Comparison of ENCODE assay signal across 8 cellular contexts in genomic region chr13:44575741-44576395, GRCh38. TPM values are rescaled to one million over a fixed set of nuclear protein-coding genes. Genes with fewer than 3 reads are reported as not detected.
DNase-seq lines count a peak whose midpoint lies in the region; ATAC-seq and TF ChIP-seq lines count a peak whose summit lies in the region.

TSS of gene TSC22D1 (minus strand) at chr13:44576330. CDS start at chr13:44576074, 256 bp downstream.

- peak; percentile 31 to 34 for ATAC-seq in naive thymus-derived CD8-positive, alpha-beta T cell
- peak; percentile 4 for ATAC-seq in stimulated activated memory B cell treated with anti-CD40 and anti-IgM and Interleukin-4, amounts not matched to agents 10 μg/mL and 1 μg/mL and 100 μg/mL, for 72 hours
- no peak for ATAC-seq in HG03135 (IDR thresholded peaks at IDR 0.05; ENCODE audit: unreplicated experiment)

- peak within 1 kb of the TSS; percentile 91 to 97 (median 96) for H3K27ac Mint-ChIP-seq in naive thymus-derived CD8-positive, alpha-beta T cell
- peak within 1 kb of the TSS; percentile 97 for H3K27ac Mint-ChIP-seq in stimulated activated memory B cell treated with anti-CD40 and anti-IgM and Interleukin-4, amounts not matched to agents 10 μg/mL and 1 μg/mL and 100 μg/mL, for 72 hours

- peak within 1 kb of the TSS; percentile 92 to 99 (median 97) for H3K4me3 Mint-ChIP-seq in naive thymus-derived CD8-positive, alpha-beta T cell
- H3K4me3 Mint-ChIP-seq in stimulated activated memory B cell treated with anti-CD40 and anti-IgM and Interleukin-4, amounts not matched to agents 10 μg/mL and 1 μg/mL and 100 μg/mL, for 72 hours: peak within 1 kb of the TSS; percentile 96

- peak within 1 kb of the TSS; percentile 91 for H3K4me3 ChIP-seq in OCI-LY7 (ENCODE audit: low read depth, low read length, poor library complexity, severe bottlenecking)
- peak within 1 kb of the TSS; percentile 86 for H3K4me3 ChIP-seq in fibroblast of pulmonary artery (replicated peaks; ENCODE audit: low read depth, low read length)

- intact Hi-C loops in OCI-LY7 (cut with micrococcal nuclease; ENCODE audit: unreplicated experiment): loop anchor here (2.0 to 10.0 kb wide), 7 partner anchors 94 to 765 kb away; partner anchors contain the start of genes CCDC122, GPALPP1, LACC1 and NUFIP1

- peak within 1 kb of the TSS; percentile 86 for H2AFZ ChIP-seq in OCI-LY7 (ENCODE audit: low read length)

- peaks cover 0 to 8% (median 7%) of the 10 kb centered on the region in 3 donors for H3K36me3 Mint-ChIP-seq in naive thymus-derived CD8-positive, alpha-beta T cell
- peaks cover 20% of the 10 kb centered on the region for H3K36me3 Mint-ChIP-seq in stimulated activated memory B cell treated with anti-CD40 and anti-IgM and Interleukin-4, amounts not matched to agents 10 μg/mL and 1 μg/mL and 100 μg/mL, for 72 hours

- no peaks in the 10 kb centered on the region for H3K27me3 Mint-ChIP-seq in naive thymus-derived CD8-positive, alpha-beta T cell
- H3K27me3 Mint-ChIP-seq in stimulated activated memory B cell treated with anti-CD40 and anti-IgM and Interleukin-4, amounts not matched to agents 10 μg/mL and 1 μg/mL and 100 μg/mL, for 72 hours: no peaks in the 10 kb centered on the region

- peaks cover 0 to 3% (median 0%) of the 10 kb centered on the region in 9 donors for H3K9me3 Mint-ChIP-seq in naive thymus-derived CD8-positive, alpha-beta T cell
- H3K9me3 Mint-ChIP-seq in stimulated activated memory B cell treated with anti-CD40 and anti-IgM and Interleukin-4, amounts not matched to agents 10 μg/mL and 1 μg/mL and 100 μg/mL, for 72 hours: no peaks in the 10 kb centered on the region

- no peaks in the 10 kb centered on the region for H3K9me3 ChIP-seq in OCI-LY7 (ENCODE audit: low read length)

- DNase-seq in 8988T (peak; percentile 33), GM20000 (ENCODE audit: low spot score) (peak; percentile 52), OCI-LY7 (ENCODE audit: low spot score) (peak; percentile 38), fibroblast of pulmonary artery (ENCODE audit: low read depth) (peak; percentile 63)
- DNase-seq in activated effector memory CD4-positive, alpha-beta T cell treated with anti-CD3 and anti-CD28 coated beads, Interleukin-2, amount 50 U/mL, for 16 hours: peak; percentile 87
- DNase-seq in naive thymus-derived CD8-positive, alpha-beta T cell: peak; percentile 41 to 80 (median 66)

- H3K27ac ChIP-seq in OCI-LY7 (ENCODE audit: low read depth, low read length, poor library complexity, severe bottlenecking): peak within 1 kb of the TSS; percentile 78

- H3K79me2 ChIP-seq in OCI-LY7 (ENCODE audit: insufficient read depth, low read depth, low read length): no peaks in the 10 kb centered on the region

- POLR2A ChIA-PET in OCI-LY7 (lab: Charles Lee): interaction anchor here (0.6 kb wide), 1 partner anchor 1034 kb away, joined by 3 read pairs; no protein-coding TSS in a partner anchor
- POLR2A ChIA-PET in naive thymus-derived CD8-positive, alpha-beta T cell (lab: Charles Lee): interaction anchor here (1.3 to 1.5 kb wide), 5 partner anchors 18 to 435 kb away, joined by 3 to 5 read pairs (median 4); no protein-coding TSS in a partner anchor

- H3K4me1 ChIP-seq in OCI-LY7 (ENCODE audit: insufficient read depth, low read length, poor library complexity, severe bottlenecking): peaks cover 35% of the 10 kb centered on the region

- H3K9me2 ChIP-seq in OCI-LY7 (ENCODE audit: insufficient read depth, low read length): no peaks in the 10 kb centered on the region

- H3K4me1 Mint-ChIP-seq in naive thymus-derived CD8-positive, alpha-beta T cell: peaks cover 35 to 50% (median 47%) of the 10 kb centered on the region in 4 donors
- H3K4me1 Mint-ChIP-seq in stimulated activated memory B cell treated with anti-CD40 and anti-IgM and Interleukin-4, amounts not matched to agents 10 μg/mL and 1 μg/mL and 100 μg/mL, for 72 hours: peaks cover 51% of the 10 kb centered on the region

- peak within 1 kb of the TSS; percentile 89 for H3K4me2 ChIP-seq in OCI-LY7 (ENCODE audit: low read length)

- peaks cover 8% of the 10 kb centered on the region; the same call in 1 of the 2 replicates for H4K20me1 ChIP-seq in OCI-LY7 (ENCODE audit: insufficient read depth, low read length)

- no TSS peak for BruUV-seq in OCI-LY7 (replicated peaks; lab: Mats Ljungman, UMichigan)

- CTCF ChIA-PET in OCI-LY7 (lab: Charles Lee; ENCODE audit: unreplicated experiment): no interaction called here

- TF ChIP-seq CTCF in GM20000 (IDR thresholded peaks at IDR 0.05; ENCODE audit: extremely low read depth, missing control alignments) (no peak), OCI-LY7 (conservative IDR thresholded peaks at IDR 0.05; ENCODE audit: low read length) (no peak), fibroblast of pulmonary artery (IDR thresholded peaks at IDR 0.05; ENCODE audit: low read length, missing control alignments) (no peak)

- H3K36me3 ChIP-seq in OCI-LY7 (ENCODE audit: insufficient read depth, low read length): peaks cover 7% of the 10 kb centered on the region

RNA-seq across cellular contexts. Expression of gene TSC22D1, which starts in this region (rescaled TPM):
- 13.4 and 14.6 TPM in 2 replicates for total RNA-seq in OCI-LY7 (2014; rRNA removed; shearing (Covaris generic))
- 27.2 and 27.7 TPM in 2 replicates for total RNA-seq in OCI-LY7 (2022)
- 10 to 100 TPM; 33.7 to 37.7 TPM for total RNA-seq in naive thymus-derived CD8-positive, alpha-beta T cell
- polyA plus RNA-seq in naive thymus-derived CD8-positive, alpha-beta T cell: 1 to 10 TPM; 4.1 to 9.5 (median 7.5) TPM

Comparison
In these comparisons a context has a peak if more than half of its experiments do, and no peak if none do; other contexts are left out.
1. DNase-seq: peak in every context shown above with its lines; median percentile 87 in activated effector memory CD4-positive, alpha-beta T cell treated with anti-CD3 and anti-CD28 coated beads, Interleukin-2, amount 50 U/mL, for 16 hours; 66 in naive thymus-derived CD8-positive, alpha-beta T cell; 63 in fibroblast of pulmonary artery; 52 in GM20000; 38 in OCI-LY7; 33 in 8988T.